36 cellular contexts compared by ENCODE assay signal in genomic region chr5:150804388-150804787, GRCh38. TPM values are rescaled to one million over a fixed set of nuclear protein-coding genes. Genes with fewer than 3 reads are reported as not detected.
"Had no signal": no experiment of that assay in that cellular context is flagged by ENCODE, and none has a peak within 500 bp of the region (broad histone marks: within the 10 kb centered on the region; RNA-seq: fewer than 3 reads in every experiment).

No MANE protein-coding gene starts in this region.

- H3K4me3 ChIP-seq: adrenal gland, ascending aorta, body of pancreas, breast epithelium, cardiac muscle cell had no signal

- H3K4me1 ChIP-seq: adrenal gland, breast epithelium had no signal

- H3K27ac ChIP-seq: adrenal gland, ascending aorta, body of pancreas, brain microvascular endothelial cell, breast epithelium, cardiac muscle cell had no signal

- ATAC-seq: activated naive CD4-positive, alpha-beta T cell treated with anti-CD3 and anti-CD28 coated beads, Interleukin-2, amount 50 U/mL, for 72 hours; activated naive CD8-positive, alpha-beta T cell treated with anti-CD3 and anti-CD28 coated beads, Interleukin-2, amount 50 U/mL, for 24 hours; activated T-cell treated with anti-CD3 and anti-CD28 coated beads, Interleukin-2, amount 50 U/mL, for 4 hours; activated T-cell treated with anti-CD3 and anti-CD28 coated beads, Interleukin-2, amount 50 U/mL, for 72 hours; activated T-helper 17 cell treated with anti-CD3 and anti-CD28 coated beads, Interleukin-2, amount 50 U/mL, for 72 hours; body of pancreas had no signal

- FAIRE-seq: astrocyte, bronchial epithelial cell had no signal

- H3K9me3 ChIP-seq: adrenal gland, ascending aorta, body of pancreas, breast epithelium had no signal

- H3K27me3 ChIP-seq: adrenal gland, ascending aorta, body of pancreas, brain microvascular endothelial cell, breast epithelium, cardiac muscle cell had no signal

- DNase-seq: activated effector memory CD4-positive, alpha-beta T cell treated with anti-CD3 and anti-CD28 coated beads, Interleukin-2, amount 50 U/mL, for 16 hours; activated effector memory CD4-positive, alpha-beta T cell treated with Interleukin-2 at 50 U/mL for 16 hours; activated gamma-delta T cell; activated gamma-delta T cell treated with Interleukin-2 at 50 U/mL for 16 hours; activated naive CD4-positive, alpha-beta T cell; activated naive CD4-positive, alpha-beta T cell treated with anti-CD3 and anti-CD28 coated beads for 36 hours; activated naive CD4-positive, alpha-beta T cell treated with anti-CD3 and anti-CD28 coated beads, Interleukin-2, amount 10 ng/mL, durations not matched to agents 7 days and 5 days; activated naive CD4-positive, alpha-beta T cell treated with anti-CD3 and anti-CD28 coated beads, Interleukin-2, amount 50 U/mL, for 16 hours; activated naive CD4-positive, alpha-beta T cell treated with Interleukin-2 at 50 U/mL for 16 hours; activated naive CD8-positive, alpha-beta T cell treated with anti-CD3 and anti-CD28 coated beads for 36 hours; activated naive CD8-positive, alpha-beta T cell treated with anti-CD3 and anti-CD28 coated beads, Interleukin-2, amount 10 ng/mL, durations not matched to agents 7 days and 5 days; activated naive CD8-positive, alpha-beta T cell treated with anti-CD3 and anti-CD28 coated beads, Interleukin-2, amount 50 U/mL, for 24 hours; activated T-cell treated with anti-CD3 and anti-CD28 coated beads, Interleukin-2, amount 50 U/mL, for 24 hours; activated T-cell treated with anti-CD3 and anti-CD28 coated beads, Interleukin-2, amount 50 U/mL, for 4 hours; activated T-cell treated with anti-CD3 and anti-CD28 coated beads, Interleukin-2, amount 50 U/mL, for 48 hours; activated T-cell treated with anti-CD3 and anti-CD28 coated beads, Interleukin-2, amount 50 U/mL, for 72 hours; adrenal gland; amniotic stem cell; amygdala; anterior cingulate cortex; aorta; body of pancreas; brain microvascular endothelial cell; caudate nucleus; central memory CD4-positive, alpha-beta T cell; cerebellar nuclear complex had no signal

- H3K36me3 ChIP-seq: adrenal gland, ascending aorta, brain microvascular endothelial cell, breast epithelium, cardiac muscle cell had no signal

RNA-seq across cellular contexts. Expression of gene IRGM, which starts 41.9 kb away (rescaled TPM):
- total RNA-seq: ascending aorta, astrocyte, body of pancreas, bronchial epithelial cell, cardiac muscle cell, cardiac septum, chondrocyte had no signal
- polyA plus RNA-seq: adipose tissue, aorta, cardiac muscle cell had no signal
